18 cellular contexts compared by ENCODE assay signal in genomic region chr11:132531921-132532320, GRCh38.
A peak's percentile ranks its signal among the peaks of the same experiment; 100 is the strongest.
DNase-seq lines count a peak whose midpoint lies in the region; FAIRE-seq and TF ChIP-seq lines count a peak whose summit lies in the region.
"Had no signal": no experiment of that assay in that cellular context is flagged by ENCODE, and none has a peak within 500 bp of the region (broad histone marks: within the 10 kb centered on the region; RNA-seq: fewer than 3 reads in every experiment).

No MANE protein-coding gene starts in this region.

- H3K23ac ChIP-seq in H1 (ENCODE audit: insufficient read length), result no peak overlapping the region

- no peak overlapping the region for H3K4me3 Mint-ChIP-seq in MCF 10A (ENCODE audit: unreplicated experiment)
- H3K4me3 Mint-ChIP-seq in osteocyte (ENCODE audit: unreplicated experiment), result no peak overlapping the region
- H3K4me3 Mint-ChIP-seq: CD4-positive, alpha-beta memory T cell had no signal

- no TSS peak for BruUV-seq in mammary epithelial cell (replicated peaks; lab: Mats Ljungman, UMichigan)
- BruUV-seq in MCF 10A (replicated peaks; lab: Mats Ljungman, UMichigan), result no TSS peak

- dilution Hi-C loops in mammary epithelial cell (cut with HindIII; ENCODE audit: low sequenced_read_pairs), result no loop called here

- POLR2A ChIA-PET in MCF 10A (lab: Yijun Ruan, JAX), result no interaction called here
- POLR2A ChIA-PET in H1 (lab: Charles Lee; ENCODE audit: partially characterized antibody), result interaction anchor here (0.6 kb wide), 1 partner anchor 30 kb away, joined by 3 read pairs; no protein-coding TSS in a partner anchor

- DNase-seq in mammary epithelial cell (no peak), MCF 10A (ENCODE audit: unreplicated experiment) (no peak), H1 (ENCODE audit: low read depth in 1 of 2, low spot score in 2 of 2) (no peak), islet precursor cell (peak; percentile 56), NCI-H345 treated with DMSO at 0.1 percent for 48 hours (lab: John Stamatoyannopoulos, UW; ENCODE audit: unreplicated experiment) (no peak), AML-193 (lab: John Stamatoyannopoulos, UW) (no peak), SW 1271 (lab: John Stamatoyannopoulos, UW) (no peak), osteocyte (ENCODE audit: extremely low spot score, unreplicated experiment) (no peak)
- DNase-seq: 8988T; ACHN; BE2C; CD4-positive, alpha-beta memory T cell; DMS79; GDM1; H7 had no signal

- H3K27ac ChIP-seq in mammary epithelial cell (ENCODE audit: insufficient read depth, low read depth, low read length) (no peak overlapping the region), H1 (ENCODE audit: low read depth, low read length) (no peak overlapping the region)
- H3K27ac ChIP-seq: C4-2B had no signal

- H3K4me1 ChIP-seq in mammary epithelial cell (ENCODE audit: insufficient read depth, low read length) (no peaks in the 10 kb centered on the region), H1 (replicated peaks in 1 of 4; ENCODE audit: control insufficient read depth in 3 of 4, insufficient read depth in 4 of 4, low read length in 3 of 4) (peaks cover 0 to 4% (median 0%) of the 10 kb centered on the region in 4 experiments; a peak in 1 of 7 replicates)
- H3K4me1 ChIP-seq: BE2C had no signal

- 39% methylated on average over 6 of the region's 6 CpGs for WGBS in mammary epithelial cell (ENCODE audit: low coverage, missing lambda C conversion rate)
- WGBS in H1 (ENCODE audit: extremely low coverage in 1 of 2, insufficient coverage in 1 of 2, insufficient read length in 1 of 2, insufficient replicate concordance in 2 of 2, low coverage in 1 of 2, low lambda C conversion rate in 2 of 2, missing lambda C conversion rate in 1 of 2), 2 experiments, result 79% methylated on average over 6 of the region's 6 CpGs; no CpG with 5 or more reads in 1 of the 2 experiments

- CTCF ChIA-PET in mammary epithelial cell (lab: Charles Lee; ENCODE audit: low non-redundant PET), result no interaction called here
- CTCF ChIA-PET in MCF 10A (lab: Yijun Ruan, JAX), result interaction anchor here (0.7 kb wide), 1 partner anchor 60 kb away, joined by 3 read pairs; no protein-coding TSS in a partner anchor
- CTCF ChIA-PET in H1 (lab: Charles Lee; ENCODE audit: partially characterized antibody), result interaction anchor here (0.7 to 2.2 kb wide), 3 partner anchors 8 to 15 kb away, joined by 3 to 8 read pairs (median 3); no protein-coding TSS in a partner anchor

- H2BK5ac ChIP-seq in H1 (ENCODE audit: low read depth, low read length), result no peak overlapping the region

- H3K36me3 ChIP-seq in mammary epithelial cell (ENCODE audit: insufficient read depth, low read length) (no peaks in the 10 kb centered on the region), H1 (ENCODE audit: control insufficient read depth in 2 of 4, insufficient read depth in 4 of 4, low read length in 3 of 4) (no peaks in the 10 kb centered on the region)
- H3K36me3 ChIP-seq: BE2C had no signal

- in situ Hi-C loops in mammary epithelial cell (cut with MboI; ENCODE audit: low sequenced_read_pairs in 2 of 2), result no loop called here

- H3K79me2 ChIP-seq in mammary epithelial cell (ENCODE audit: insufficient read depth, low read length) (no peaks in the 10 kb centered on the region), H1 (ENCODE audit: control insufficient read depth in 1 of 2, insufficient read depth in 2 of 2, low read length in 2 of 2) (no peaks in the 10 kb centered on the region)

- H2AFZ ChIP-seq in mammary epithelial cell (ENCODE audit: low read depth, low read length) (peak overlapping the region; percentile 6), H1 (ENCODE audit: low read length) (no peak overlapping the region)

- no peak overlapping the region for H2BK20ac ChIP-seq in H1 (ENCODE audit: low read length)

- H4K20me1 ChIP-seq in mammary epithelial cell (ENCODE audit: insufficient read depth, low read length), result no peaks in the 10 kb centered on the region
- no peaks in the 10 kb centered on the region for H4K20me1 ChIP-seq in H1 (replicated peaks in 1 of 2; ENCODE audit: control insufficient read depth in 1 of 2, insufficient read depth in 2 of 2, low read length in 2 of 2)

- no peak overlapping the region for H2BK12ac ChIP-seq in H1 (ENCODE audit: low read depth, low read length)

- H3K79me1 ChIP-seq in H1 (ENCODE audit: low read depth, low read length), result no peaks in the 10 kb centered on the region

- no peaks in the 10 kb centered on the region for H3K27me3 ChIP-seq in mammary epithelial cell (ENCODE audit: insufficient read depth, low read length)
- H3K27me3 ChIP-seq in H1 (replicated peaks in 1 of 4; ENCODE audit: control insufficient read depth in 3 of 4, extremely low read depth in 1 of 4, insufficient read depth in 3 of 4, low read length in 3 of 4), result no peaks in the 10 kb centered on the region
- H3K27me3 ChIP-seq: BE2C had no signal

- no peak overlapping the region for H3K4me3 ChIP-seq in mammary epithelial cell (replicated peaks in 1 of 3; ENCODE audit: insufficient read depth in 1 of 3, low read depth in 2 of 3, low read length in 3 of 3)
- H3K4me3 ChIP-seq in H1 (ENCODE audit: extremely low read depth in 1 of 4, insufficient read depth in 2 of 4, low read depth in 3 of 4, low read length in 4 of 4), result no peak overlapping the region

- H3K36me3 Mint-ChIP-seq in MCF 10A (ENCODE audit: insufficient read depth, unreplicated experiment), result no peaks in the 10 kb centered on the region
- H3K36me3 Mint-ChIP-seq in osteocyte (ENCODE audit: unreplicated experiment), result no peaks in the 10 kb centered on the region
- H3K36me3 Mint-ChIP-seq: CD4-positive, alpha-beta memory T cell had no signal

- no peak overlapping the region for H4K5ac ChIP-seq in H1 (ENCODE audit: insufficient read length, low read depth, low read length)

- H4K91ac ChIP-seq in H1 (replicated peaks; ENCODE audit: insufficient read length, low read length), result no peak overlapping the region

- H3K9me3 Mint-ChIP-seq in MCF 10A (ENCODE audit: unreplicated experiment) (peaks cover 34% of the 10 kb centered on the region), osteocyte (ENCODE audit: unreplicated experiment) (no peaks in the 10 kb centered on the region)

- no peak overlapping the region for H4K8ac ChIP-seq in H1 (ENCODE audit: extremely low read depth, insufficient read depth, low read length)

- 0 out of 2 replicates have a peak overlapping the region, but pooled peaks have one; percentile 57 for H2AK5ac ChIP-seq in H1 (ENCODE audit: low read depth, low read length)

- H3K9me3 ChIP-seq in mammary epithelial cell (replicated peaks; ENCODE audit: insufficient read depth, low read length) (no peaks in the 10 kb centered on the region), H1 (ENCODE audit: insufficient read depth in 2 of 2, low read depth in 1 of 2, low read length in 1 of 2) (no peaks in the 10 kb centered on the region)

- H3K4me2 ChIP-seq in mammary epithelial cell (ENCODE audit: insufficient read depth, low read depth, low read length) (no peak overlapping the region), H1 (ENCODE audit: insufficient read depth in 1 of 2, low read depth in 2 of 2, low read length in 2 of 2) (no peak overlapping the region)

- no peak overlapping the region for H2BK15ac ChIP-seq in H1 (ENCODE audit: low read length)

- no peak for TF ChIP-seq RAD21 in H1 (IDR thresholded peaks at IDR 0.05 in 1 of 2, conservative IDR thresholded peaks at IDR 0.05 in 1 of 2; ENCODE audit: low read depth in 2 of 2, low read length in 2 of 2)

- H3K56ac ChIP-seq in H1 (replicated peaks; ENCODE audit: insufficient read length, low read depth, low read length), result no peak overlapping the region

- H3K27ac Mint-ChIP-seq in MCF 10A (ENCODE audit: low read depth, unreplicated experiment) (no peak overlapping the region), osteocyte (ENCODE audit: unreplicated experiment) (no peak overlapping the region)
- H3K27ac Mint-ChIP-seq: CD4-positive, alpha-beta memory T cell had no signal

- no peaks in the 10 kb centered on the region for H3K27me3 Mint-ChIP-seq in MCF 10A (ENCODE audit: insufficient read depth, unreplicated experiment)
- H3K27me3 Mint-ChIP-seq in osteocyte (ENCODE audit: unreplicated experiment), result peaks cover 29% of the 10 kb centered on the region

- no peak overlapping the region for H3K14ac ChIP-seq in H1 (ENCODE audit: insufficient read length)

- TF ChIP-seq EP300 in H1 (IDR thresholded peaks at IDR 0.05; ENCODE audit: borderline replicate concordance in 1 of 2, low read depth in 2 of 2, low read length in 2 of 2), result no peak

- H3K23me2 ChIP-seq in H1 (ENCODE audit: low read depth, low read length), result no peaks in the 10 kb centered on the region; the same call in 1 of the 2 replicates

- FAIRE-seq in H1 (lab: Jason Lieb, UNC), result no peak
- FAIRE-seq: GM12892, GM19239 had no signal

- no peak overlapping the region for H3K4ac ChIP-seq in H1 (replicated peaks; ENCODE audit: insufficient read length, low read depth, low read length)

- intact Hi-C loops in mammary epithelial cell (cut with micrococcal nuclease), result no loop called here
- intact Hi-C loops in MCF 10A (cut with micrococcal nuclease), result no loop called here

- no peaks in the 10 kb centered on the region for H3K4me1 Mint-ChIP-seq in MCF 10A (ENCODE audit: insufficient read depth, unreplicated experiment)
- H3K4me1 Mint-ChIP-seq in osteocyte (ENCODE audit: unreplicated experiment), result peaks cover 15% of the 10 kb centered on the region
- H3K4me1 Mint-ChIP-seq: CD4-positive, alpha-beta memory T cell had no signal

- no peak overlapping the region for H3K18ac ChIP-seq in H1 (ENCODE audit: extremely low read depth, low read length)

- no peak overlapping the region for H2BK120ac ChIP-seq in H1 (replicated peaks; ENCODE audit: low read depth, low read length)

- no peak for TF ChIP-seq CTCF in mammary epithelial cell (conservative IDR thresholded peaks at IDR 0.05 in 1 of 2, IDR thresholded peaks at IDR 0.05 in 1 of 2; ENCODE audit: extremely low read depth in 1 of 2, insufficient read depth in 1 of 2, low read depth in 1 of 2, low read length in 2 of 2)
- no peak for TF ChIP-seq CTCF in MCF 10A (IDR thresholded peaks at IDR 0.05; ENCODE audit: unreplicated experiment)
- no peak for TF ChIP-seq CTCF in H1 (IDR thresholded peaks at IDR 0.05; ENCODE audit: control extremely low read depth in 1 of 3, insufficient read depth in 1 of 3, low read depth in 1 of 3, low read length in 3 of 3)
- no peak for TF ChIP-seq CTCF in osteocyte (IDR thresholded peaks at IDR 0.05)

- TF ChIP-seq POLR2A in H1 (IDR thresholded peaks at IDR 0.05; ENCODE audit: control extremely low read depth in 1 of 2, low read depth in 2 of 2, low read length in 2 of 2), result no peak

- no peak overlapping the region for H3K9ac ChIP-seq in mammary epithelial cell (ENCODE audit: insufficient read depth, low read length)
- no peak overlapping the region for H3K9ac ChIP-seq in H1 (replicated peaks in 1 of 4; ENCODE audit: extremely low read depth in 1 of 4, low read depth in 3 of 4, low read length in 3 of 4)

TF ChIP-seq in H1, 55 proteins besides CTCF, POLR2A, EP300 and RAD21 (continues in another document):
- no peak for TF ChIP-seq NRF1 (IDR thresholded peaks at IDR 0.05; ENCODE audit: low read depth, low read length)
- TF ChIP-seq ZNF274 (IDR thresholded peaks at IDR 0.05; ENCODE audit: borderline replicate concordance, extremely low read depth, low read length), result no peak
- TF ChIP-seq CBX5 (IDR thresholded peaks at IDR 0.05; ENCODE audit: low read depth, low read length), result no peak
- TF ChIP-seq BACH1 (IDR thresholded peaks at IDR 0.05; ENCODE audit: low read length), result no peak
- no peak for TF ChIP-seq HDAC2 (IDR thresholded peaks at IDR 0.05; ENCODE audit: borderline replicate concordance in 1 of 2, low read depth in 2 of 2, low read length in 2 of 2)
